Comparison of ENCODE assay signal across 23 cellular contexts in the genomic region with DNA sequence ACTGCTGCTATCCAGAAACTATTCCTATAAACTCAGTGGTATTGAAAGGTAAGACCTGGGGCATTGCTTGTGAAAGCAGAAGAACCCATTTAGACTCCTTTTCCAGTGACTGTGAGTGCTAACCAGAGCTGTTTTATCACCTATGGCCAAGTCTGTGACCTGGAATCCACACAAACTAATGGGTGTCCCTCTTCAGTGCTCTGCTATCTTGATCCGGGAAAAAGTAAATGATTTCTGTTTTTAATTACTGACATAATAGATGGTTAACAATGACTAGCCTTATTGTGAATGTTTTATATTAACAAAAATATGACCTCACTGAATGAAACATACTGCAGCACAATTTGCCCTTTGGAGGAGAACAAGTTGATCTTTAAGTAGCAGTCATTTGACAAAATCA.
"Had no signal": no experiment of that assay in that cellular context is flagged by ENCODE, and none has a peak within 500 bp of the region (broad histone marks: within the 10 kb centered on the region; RNA-seq: fewer than 3 reads in every experiment).

No MANE protein-coding gene starts in this region.

- H3K27ac Mint-ChIP-seq: dendritic cell treated with granulocyte-macrophage colony-stimulating factor and Interleukin-4, amounts not matched to agents 40 ng/mL and 50 ng/mL, for 4 days; memory B cell; mesothelial cell of epicardium; naive B cell; natural killer cell had no signal

- H3K4me1 ChIP-seq: colonic mucosa, esophagus muscularis mucosa, gastrocnemius medialis, heart right ventricle, left lung had no signal

- H3K4me3 ChIP-seq: colonic mucosa, esophagus muscularis mucosa, gastrocnemius medialis, heart right ventricle, left lung, lung, mucosa of descending colon had no signal

- H3K36me3 ChIP-seq: colonic mucosa, esophagus muscularis mucosa, gastrocnemius medialis, heart right ventricle, left lung had no signal

- H3K9me3 Mint-ChIP-seq: dendritic cell treated with granulocyte-macrophage colony-stimulating factor and Interleukin-4, amounts not matched to agents 40 ng/mL and 50 ng/mL, for 4 days; memory B cell; mesothelial cell of epicardium had no signal

- ATAC-seq: gastrocnemius medialis, heart right ventricle, left cardiac atrium, left lung, left ventricle myocardium superior, mucosa of descending colon, natural killer cell had no signal

- DNase-seq: colonic mucosa; cortex of kidney; effector CD4-positive, alpha-beta T cell; effector memory CD4-positive, alpha-beta T cell; foreskin fibroblast; foreskin melanocyte; gastrocnemius medialis; glutamatergic neuron; head of caudate nucleus; heart right ventricle; hippocampal formation; left cardiac atrium; left lung; left ventricle myocardium superior; mammary epithelial cell; mucosa of descending colon; naive B cell; natural killer cell had no signal

- H3K4me3 Mint-ChIP-seq: dendritic cell treated with granulocyte-macrophage colony-stimulating factor and Interleukin-4, amounts not matched to agents 40 ng/mL and 50 ng/mL, for 4 days; memory B cell; mesothelial cell of epicardium; naive B cell; natural killer cell had no signal

- H3K27ac ChIP-seq: colonic mucosa, esophagus muscularis mucosa, gastrocnemius medialis, heart right ventricle, left lung had no signal

- H3K27me3 ChIP-seq: colonic mucosa, esophagus muscularis mucosa, gastrocnemius medialis, heart right ventricle, left lung had no signal

- H3K9me3 ChIP-seq: colonic mucosa, esophagus muscularis mucosa, gastrocnemius medialis, heart right ventricle, left lung, mucosa of descending colon had no signal

- H3K36me3 Mint-ChIP-seq: memory B cell, mesothelial cell of epicardium, naive B cell, natural killer cell had no signal

- H3K4me1 Mint-ChIP-seq: memory B cell, mesothelial cell of epicardium, naive B cell, natural killer cell had no signal

- H3K27me3 Mint-ChIP-seq: dendritic cell treated with granulocyte-macrophage colony-stimulating factor and Interleukin-4, amounts not matched to agents 40 ng/mL and 50 ng/mL, for 4 days; memory B cell; naive B cell had no signal
